ENCODE assay signal across 9 cellular contexts in the genomic region with DNA sequence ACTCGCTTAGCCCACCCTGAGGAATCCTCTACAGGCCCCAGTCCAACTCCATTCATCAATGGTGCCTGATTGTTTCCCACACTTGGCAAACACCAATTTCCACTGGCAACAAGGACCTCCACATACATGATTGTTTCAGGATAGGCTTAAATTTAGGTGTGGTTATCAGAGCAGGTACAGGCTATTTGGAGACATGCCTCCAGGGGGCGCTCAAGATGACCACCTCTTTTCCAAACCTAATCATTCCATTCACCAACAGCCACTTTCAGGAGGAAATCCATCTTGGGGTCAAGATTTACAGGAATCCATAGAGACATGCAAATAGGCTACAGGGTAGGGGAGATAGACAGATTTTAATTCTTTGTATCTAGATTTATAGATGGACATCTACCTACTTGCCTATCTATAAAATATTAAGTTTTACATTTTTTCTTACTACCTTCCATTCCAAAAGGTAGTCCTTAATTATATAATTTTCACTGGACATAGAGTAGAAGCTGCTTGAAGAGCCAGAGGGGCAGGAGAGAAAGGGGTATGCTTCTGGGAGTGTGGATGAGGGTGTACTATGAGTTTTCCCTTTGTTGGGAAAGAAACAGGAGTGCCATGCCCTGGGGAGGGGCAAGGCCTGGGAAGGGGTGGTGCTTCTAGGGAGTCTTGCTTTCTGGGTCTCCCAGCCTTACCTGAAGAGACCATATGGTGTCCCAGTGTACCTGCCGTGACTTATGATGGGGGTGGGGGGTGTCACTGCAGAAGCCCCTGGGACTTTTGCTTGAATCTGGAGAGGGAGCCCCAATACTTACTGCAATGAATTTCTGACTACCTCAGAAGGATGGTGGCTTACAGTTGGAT. TPM values are rescaled to one million over a fixed set of nuclear protein-coding genes. Genes with fewer than 3 reads are reported as not detected.
DNase-seq lines count a peak whose midpoint lies in the region; ATAC-seq and TF ChIP-seq lines count a peak whose summit lies in the region.
"Had no signal": no experiment of that assay in that cellular context is flagged by ENCODE, and none has a peak within 500 bp of the region (broad histone marks: within the 10 kb centered on the region; RNA-seq: fewer than 3 reads in every experiment).

No MANE protein-coding gene starts in this region.

- H3K27ac ChIP-seq in H9 (ENCODE audit: insufficient read length, low read depth, low read length) (no peak overlapping the region), left lung (no peak overlapping the region), psoas muscle (no peak overlapping the region)

- H2AK5ac ChIP-seq in H9 (ENCODE audit: insufficient read length, low read length) = no peak overlapping the region

- H4K20me1 ChIP-seq in H9 (ENCODE audit: control insufficient read depth, insufficient read depth, insufficient read length) = no peaks in the 10 kb centered on the region

- no peak overlapping the region for H3K23ac ChIP-seq in H9 (ENCODE audit: insufficient read length, low read depth, low read length)

- H2BK15ac ChIP-seq in H9 (ENCODE audit: low read depth, low read length) = no peak overlapping the region

- H3K79me1 ChIP-seq in H9 (ENCODE audit: insufficient read depth, low read depth, low read length, poor library complexity, severe bottlenecking) = no peaks in the 10 kb centered on the region

- CTCF ChIA-PET in Calu3 (lab: Charles Lee) = no interaction called here

- no peak overlapping the region for H4K8ac ChIP-seq in H9 (replicated peaks; ENCODE audit: insufficient read length, low read depth, low read length)

- no peak overlapping the region for H3K4me3 Mint-ChIP-seq in Calu3 (ENCODE audit: low read depth, unreplicated experiment)
- no peak overlapping the region for H3K4me3 Mint-ChIP-seq in H9
- H3K4me3 Mint-ChIP-seq in effector memory CD8-positive, alpha-beta T cell = no peak overlapping the region
- H3K4me3 Mint-ChIP-seq: stimulated activated naive CD8-positive, alpha-beta T cell treated with anti-CD3 and anti-CD28 coated beads, Interleukin-15, Interleukin-2, amounts not matched to agents 100 ng/mL and 50 ng/mL, for 24 hours had no signal

- H3K23me2 ChIP-seq in H9 (ENCODE audit: insufficient read length, low read depth, low read length, poor library complexity, severe bottlenecking) = no peaks in the 10 kb centered on the region

- H3K14ac ChIP-seq in H9 (ENCODE audit: insufficient read depth, low read length) = no peak overlapping the region

- no peak overlapping the region for H3K9ac ChIP-seq in H9 (ENCODE audit: extremely low read depth, insufficient read length, low read length)

- H3T11ph ChIP-seq in H9 (ENCODE audit: low read length) = no peak overlapping the region

- no peak overlapping the region for H2BK12ac ChIP-seq in H9 (ENCODE audit: insufficient read length, low read depth, low read length)

- H2BK120ac ChIP-seq in H9 (ENCODE audit: low read depth, low read length, poor library complexity, severe bottlenecking) = no peak overlapping the region

- H2BK5ac ChIP-seq in H9 (ENCODE audit: insufficient read length, low read length) = no peak overlapping the region

- no TSS peak for BruUV-seq in Calu3 (replicated peaks; lab: Mats Ljungman, UMichigan)

- H3K4me3 ChIP-seq in left lung (no peak overlapping the region), psoas muscle (no peak overlapping the region)

- H3K27ac Mint-ChIP-seq in Calu3 (ENCODE audit: unreplicated experiment) = no peak overlapping the region
- H3K27ac Mint-ChIP-seq in H9 = peak overlapping the region in 1 of 3 experiments; percentile 75; a peak in 1 of 7 replicates
- H3K27ac Mint-ChIP-seq in effector memory CD8-positive, alpha-beta T cell = no peak overlapping the region
- H3K27ac Mint-ChIP-seq: stimulated activated naive CD8-positive, alpha-beta T cell treated with anti-CD3 and anti-CD28 coated beads, Interleukin-15, Interleukin-2, amounts not matched to agents 100 ng/mL and 50 ng/mL, for 24 hours had no signal

- no peaks in the 10 kb centered on the region for H3K79me2 ChIP-seq in H9 (ENCODE audit: insufficient read depth, low read length)

- intact Hi-C loops in Calu3 (cut with micrococcal nuclease; ENCODE audit: unreplicated experiment) (loop anchor here (10.0 kb wide), 1 partner anchor 322 kb away; no protein-coding TSS in a partner anchor), left lung (cut with DNase I) (no loop called here), psoas muscle (cut with DNase I) (no loop called here)

- H4K91ac ChIP-seq in H9 (ENCODE audit: insufficient read length, low read depth, low read length) = no peak overlapping the region

- H2AFZ ChIP-seq in H9 (ENCODE audit: low read length) = no peak overlapping the region

- H3K9me3 ChIP-seq in H9 (ENCODE audit: control insufficient read depth, low read depth, low read length) = no peaks in the 10 kb centered on the region
- no peaks in the 10 kb centered on the region for H3K9me3 ChIP-seq in left lung
- no peaks in the 10 kb centered on the region for H3K9me3 ChIP-seq in psoas muscle

- no peak overlapping the region for H2BK20ac ChIP-seq in H9 (ENCODE audit: low read depth, low read length, poor library complexity, severe bottlenecking)

- no CpG with 5 or more reads among the region's 3 CpGs for WGBS in H9 (ENCODE audit: extremely low coverage, insufficient read length, low lambda C conversion rate)
- WGBS in psoas muscle, 3 donors = 51 to 59% (median 54%) methylated on average over 3 of the region's 3 CpGs

- H3K4me2 ChIP-seq in H9 (ENCODE audit: insufficient read depth, insufficient read length, low read length) = no peak overlapping the region

- H3K9me3 Mint-ChIP-seq in Calu3 (ENCODE audit: low read depth, unreplicated experiment) (no peaks in the 10 kb centered on the region), H9 (no peaks in the 10 kb centered on the region)
- no peaks in the 10 kb centered on the region for H3K9me3 Mint-ChIP-seq in effector memory CD8-positive, alpha-beta T cell
- H3K9me3 Mint-ChIP-seq: stimulated activated naive CD8-positive, alpha-beta T cell treated with anti-CD3 and anti-CD28 coated beads, Interleukin-15, Interleukin-2, amounts not matched to agents 100 ng/mL and 50 ng/mL, for 24 hours had no signal

- peaks cover 35% of the 10 kb centered on the region for H3K27me3 Mint-ChIP-seq in Calu3 (ENCODE audit: unreplicated experiment)
- peaks cover 30% of the 10 kb centered on the region for H3K27me3 Mint-ChIP-seq in H9 (ENCODE audit: low read depth)
- H3K27me3 Mint-ChIP-seq in effector memory CD8-positive, alpha-beta T cell = peaks cover 36 to 37% of the 10 kb centered on the region in 2 donors

- no peak overlapping the region for H3K18ac ChIP-seq in H9 (ENCODE audit: insufficient read length, low read depth, low read length)

- H3K56ac ChIP-seq in H9 (ENCODE audit: insufficient read length, low read depth, low read length) = no peak overlapping the region

- DNase-seq in Calu3 (peak; percentile 45), H9 (peak; percentile 72), SKM-1 treated with dmso at 0.1 percent for 144 hours (lab: John Stamatoyannopoulos, UW; ENCODE audit: unreplicated experiment) (peak; percentile 3), left lung (no peak), psoas muscle (no peak)
- DNase-seq in effector memory CD8-positive, alpha-beta T cell = no peak

- H3K36me3 Mint-ChIP-seq in Calu3 (ENCODE audit: insufficient read depth, unreplicated experiment) = no peaks in the 10 kb centered on the region
- no peaks in the 10 kb centered on the region for H3K36me3 Mint-ChIP-seq in H9 (ENCODE audit: insufficient read depth in 1 of 3, low read depth in 3 of 3)
- no peaks in the 10 kb centered on the region for H3K36me3 Mint-ChIP-seq in effector memory CD8-positive, alpha-beta T cell (ENCODE audit: insufficient read depth)

- H3K36me3 ChIP-seq in left lung (no peaks in the 10 kb centered on the region), psoas muscle (ENCODE audit: insufficient read depth in 1 of 2, low read depth in 1 of 2) (no peaks in the 10 kb centered on the region)

- H3K27me3 ChIP-seq in H9 (ENCODE audit: insufficient read depth, low read length) (no peaks in the 10 kb centered on the region), left lung (peaks cover 0 to 18% of the 10 kb centered on the region in 2 donors), psoas muscle (ENCODE audit: insufficient read depth in 3 of 3, low read length in 2 of 3) (peaks cover 0 to 2% (median 0%) of the 10 kb centered on the region in 3 donors)

- ATAC-seq in left lung (no peak), GM21717 (IDR thresholded peaks at IDR 0.05; ENCODE audit: unreplicated experiment) (no peak), psoas muscle (no peak), HG03039 (IDR thresholded peaks at IDR 0.05; ENCODE audit: unreplicated experiment) (no peak)
- no peak for ATAC-seq in effector memory CD8-positive, alpha-beta T cell (replicated peaks)

- H4K5ac ChIP-seq in H9 (ENCODE audit: insufficient read length, low read depth, low read length) = no peak overlapping the region

- no peak overlapping the region for H3K4ac ChIP-seq in H9 (ENCODE audit: low read depth, low read length)

- H3K4me1 Mint-ChIP-seq in Calu3 (ENCODE audit: low read depth, unreplicated experiment) = no peaks in the 10 kb centered on the region
- H3K4me1 Mint-ChIP-seq in H9 = peaks cover 18 to 25% of the 10 kb centered on the region in 2 experiments
- H3K4me1 Mint-ChIP-seq in effector memory CD8-positive, alpha-beta T cell (ENCODE audit: low read depth in 2 of 2) = no peaks in the 10 kb centered on the region

- TF ChIP-seq CTCF in Calu3 (IDR thresholded peaks at IDR 0.05; ENCODE audit: unreplicated experiment) (no peak), H9 (conservative IDR thresholded peaks at IDR 0.05) (peak; percentile 90), left lung (IDR thresholded peaks at IDR 0.05) (peak; percentile 37 to 47), psoas muscle (IDR thresholded peaks at IDR 0.05) (no peak)

- H3K4me1 ChIP-seq in H9 (ENCODE audit: insufficient read depth, low read length) (peaks cover 2% of the 10 kb centered on the region; the same call in 1 of the 2 replicates), left lung (no peaks in the 10 kb centered on the region), psoas muscle (no peaks in the 10 kb centered on the region)

RNA-seq across cellular contexts. Expression of a gene that starts 14.1 kb away (rescaled TPM):
- not detected in 2 replicates for total RNA-seq in Calu3 (2022)
- 2.1 and 3.2 TPM in 2 replicates for total RNA-seq in H9 (2021)
- total RNA-seq in left lung = not detected
- under 1 TPM in 1 of 4 donors, not detected in 3; 0.07 TPM for total RNA-seq in psoas muscle
- polyA plus RNA-seq in psoas muscle = under 1 TPM; 0.03 to 0.20 (median 0.04) TPM

Comparison
In these comparisons a context has a peak if more than half of its experiments do, and no peak if none do; other contexts are left out.
1. DNase-seq: peak in Calu3 (single experiment), H9 (single experiment) and SKM-1 treated with dmso at 0.1 percent for 144 hours (single experiment); none in left lung (0 of 2), psoas muscle (0 of 2) and effector memory CD8-positive, alpha-beta T cell (0 of 3).
2. CTCF ChIP-seq: peak in H9 (single experiment) and left lung (2 of 2); none in Calu3 (single experiment) and psoas muscle (single experiment).